Comparison of ENCODE assay signal across 11 cellular contexts in the genomic region with DNA sequence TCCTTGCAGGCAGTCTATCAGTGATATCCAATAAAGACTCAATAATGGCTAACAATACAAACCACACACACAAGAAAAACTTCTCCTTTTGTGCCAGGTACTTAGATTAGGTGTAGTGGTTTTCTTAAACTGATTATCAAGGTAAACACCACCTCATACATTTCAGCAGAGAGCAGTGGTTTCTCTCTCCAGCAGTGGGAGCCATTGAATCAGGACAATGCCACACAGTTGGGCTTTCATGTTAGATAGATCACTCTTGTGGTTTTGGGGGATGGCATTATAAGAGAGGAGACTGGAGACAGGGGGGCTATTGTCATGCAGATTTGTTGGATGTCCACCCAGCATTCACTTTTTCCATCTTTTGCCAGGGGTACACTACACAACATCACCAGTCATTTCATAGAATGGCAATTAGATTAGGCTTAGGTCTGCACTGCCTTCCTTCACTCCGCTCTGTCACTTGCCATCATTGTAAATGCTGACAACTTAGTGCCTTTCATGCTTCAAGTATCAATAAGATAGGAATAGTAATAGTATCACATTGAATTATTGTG. TPM values are rescaled to one million over a fixed set of nuclear protein-coding genes. Genes with fewer than 3 reads are reported as not detected.
DNase-seq lines count a peak whose midpoint lies in the region; ATAC-seq, FAIRE-seq and TF ChIP-seq lines count a peak whose summit lies in the region.
"Had no signal": no experiment of that assay in that cellular context is flagged by ENCODE, and none has a peak within 500 bp of the region (broad histone marks: within the 10 kb centered on the region; RNA-seq: fewer than 3 reads in every experiment).

No MANE protein-coding gene starts in this region.

- 0 out of 2 replicates have a peak, but pooled peaks have one; percentile 34 for TF ChIP-seq RAD21 in HepG2 (CRISPR knock-in tag; IDR thresholded peaks at IDR 0.05)

- H2AFZ ChIP-seq in HepG2 (ENCODE audit: low read length), result no peak overlapping the region

- WGBS in HepG2 (ENCODE audit: low lambda C conversion rate), result 54% methylated on average over 1 of the region's 1 CpG

- CTCF ChIA-PET in HepG2 (lab: Yijun Ruan, JAX; ENCODE audit: low intra/inter-chr PET ratio, low total read pairs), result interaction anchor here (1.4 kb wide), 1 partner anchor 172 kb away, joined by 6 read pairs; no protein-coding TSS in a partner anchor

- no peaks in the 10 kb centered on the region for H4K20me1 ChIP-seq in HepG2 (ENCODE audit: insufficient read depth, low read length)

- H3K4me3 ChIP-seq in HepG2 (replicated peaks in 1 of 3; ENCODE audit: insufficient read depth in 1 of 3, low read depth in 2 of 3, low read length in 3 of 3), result no peak overlapping the region
- H3K4me3 ChIP-seq in uterus, result no peak overlapping the region

- no peaks in the 10 kb centered on the region for H3K36me3 ChIP-seq in HepG2 (replicated peaks in 1 of 2; ENCODE audit: control insufficient read depth in 1 of 2, insufficient read depth in 2 of 2, low read length in 2 of 2)
- no peaks in the 10 kb centered on the region for H3K36me3 ChIP-seq in uterus

- intact Hi-C loops in HepG2 (cut with micrococcal nuclease; ENCODE audit: unreplicated experiment) (loop anchor here (1.0 kb wide), 2 partner anchors 172 to 294 kb away; no protein-coding TSS in a partner anchor), uterus (cut with DNase I; ENCODE audit: low total_unique reads) (loop anchor here (10.0 kb wide), 1 partner anchor 172 kb away; no protein-coding TSS in a partner anchor)

- FAIRE-seq in HepG2 (lab: Jason Lieb, UNC), result no peak
- FAIRE-seq: A204.1 had no signal

- TF ChIP-seq POLR2A in HepG2 (IDR thresholded peaks at IDR 0.05; ENCODE audit: insufficient read depth in 1 of 2, low read depth in 2 of 2, low read length in 2 of 2), result no peak
- no peak for TF ChIP-seq POLR2A in uterus (IDR thresholded peaks at IDR 0.05)

- H3K9ac ChIP-seq in HepG2 (ENCODE audit: insufficient read depth, low read depth, low read length), result no peak overlapping the region

- H3K27me3 ChIP-seq in HepG2 (ENCODE audit: control insufficient read depth in 1 of 2, insufficient read depth in 2 of 2, low read length in 2 of 2) (no peaks in the 10 kb centered on the region; a peak in 1 of 5 replicates), uterus (no peaks in the 10 kb centered on the region)

- no peak overlapping the region for H3K4me2 ChIP-seq in HepG2 (ENCODE audit: low read depth, low read length)

- TF ChIP-seq EP300 in HepG2 (IDR thresholded peaks at IDR 0.05; ENCODE audit: low read depth in 2 of 2, low read length in 2 of 2) (no peak), HepG2 (CRISPR knock-in tag; IDR thresholded peaks at IDR 0.05; ENCODE audit: borderline replicate concordance) (no peak)

- no peaks in the 10 kb centered on the region for H3K79me2 ChIP-seq in HepG2 (ENCODE audit: insufficient read depth, low read length)

- H3K4me1 ChIP-seq in HepG2 (ENCODE audit: insufficient read depth, low read length) (no peaks in the 10 kb centered on the region), uterus (no peaks in the 10 kb centered on the region)

- no TSS peak for BruUV-seq in HepG2 (replicated peaks; lab: Mats Ljungman, UMichigan)

- TF ChIP-seq CTCF in HepG2 (CRISPR knock-in tag; IDR thresholded peaks at IDR 0.05) (peak; percentile 57), uterus (IDR thresholded peaks at IDR 0.05) (no peak)

- no peak overlapping the region for H3K27ac ChIP-seq in HepG2 (ENCODE audit: extremely low read length, insufficient read depth, low read length)
- H3K27ac ChIP-seq in uterus, result no peak overlapping the region

- DNase-seq in DMS 273 (lab: John Stamatoyannopoulos, UW; ENCODE audit: unreplicated experiment) (peak; percentile 56), DMS 273 treated with DMSO at 0.1 percent for 48 hours (lab: John Stamatoyannopoulos, UW) (no peak), HepG2 (ENCODE audit: low spot score) (no peak), uterus (no peak)
- DNase-seq: GOT3, NCI-H2029 had no signal

- H3K9me3 ChIP-seq in HepG2 (ENCODE audit: low read length) (no peaks in the 10 kb centered on the region), uterus (no peaks in the 10 kb centered on the region)

- in situ Hi-C loops in HepG2 (cut with HindIII; ENCODE audit: extremely low pct_ligation_motif_present, low pct_unique_long_range_greater_than_20kb), result loop anchor here (5.0 kb wide), 1 partner anchor 174 kb away; no protein-coding TSS in a partner anchor

- ATAC-seq in GM21390 (IDR thresholded peaks at IDR 0.05; ENCODE audit: unreplicated experiment) (peak; percentile 64), SK-N-SH treated with all-trans-retinoic acid at 6 μM for 48 hours (peak; percentile 69), HepG2 (peak; percentile 71), GM19023 (IDR thresholded peaks at IDR 0.05; ENCODE audit: unreplicated experiment) (no peak), GM21447 (IDR thresholded peaks at IDR 0.05; ENCODE audit: unreplicated experiment) (no peak)

- POLR2A ChIA-PET in HepG2 (lab: Yijun Ruan, JAX), result interaction anchor here (0.6 kb wide), 1 partner anchor 171 kb away, joined by 5 read pairs; no protein-coding TSS in a partner anchor

TF ChIP-seq in SK-N-SH treated with all-trans-retinoic acid at 6 μM for 48 hours, 23 proteins besides CTCF, POLR2A, EP300 and RAD21:
- no peak for TF ChIP-seq ARNTL (CRISPR knock-in tag; IDR thresholded peaks at IDR 0.05; ENCODE audit: borderline replicate concordance, low read depth)
- TF ChIP-seq ZNF8 (CRISPR knock-in tag; IDR thresholded peaks at IDR 0.05), result no peak
- TF ChIP-seq ZFP3 (CRISPR knock-in tag; IDR thresholded peaks at IDR 0.05), result no peak
- TF ChIP-seq OSR1 (CRISPR knock-in tag; IDR thresholded peaks at IDR 0.05), result no peak
- TF ChIP-seq CSDC2 (CRISPR knock-in tag; IDR thresholded peaks at IDR 0.05), result no peak
TF ChIP-seq in SK-N-SH treated with all-trans-retinoic acid at 6 μM for 48 hours: peak in this region for 0.

TF ChIP-seq in HepG2, 621 proteins besides CTCF, POLR2A, EP300 and RAD21 (continues in another document):
- peak; percentile 69; the same call in 1 of the 2 replicates for TF ChIP-seq MIER2 (CRISPR knock-in tag; IDR thresholded peaks at IDR 0.05)
- TF ChIP-seq SPEN (CRISPR knock-in tag; IDR thresholded peaks at IDR 0.05; ENCODE audit: low read depth), result no peak

RNA-seq across cellular contexts. Expression of a gene that starts 13.6 kb away (rescaled TPM):
- 7.9 and 8.7 TPM in 2 replicates for total RNA-seq in HepG2 (2016; rRNA removed; fragmentation: Illumina TruSeq; extraction: Trizol)
- total RNA-seq in HepG2 (2016; cell fraction: cytosol; rRNA removed; fragmentation: Illumina TruSeq; extraction: Trizol; ENCODE audit: low read depth), result 0.51 and 0.53 TPM in 2 replicates
- total RNA-seq in HepG2 (2016; cell fraction: insoluble cytoplasmic fraction; rRNA removed; fragmentation: Illumina TruSeq; extraction: Trizol), result 7.1 and 8.1 TPM in 2 replicates
- total RNA-seq in HepG2 (2016; cell fraction: membrane; rRNA removed; fragmentation: Illumina TruSeq; extraction: Trizol), result 2.7 and 3.0 TPM in 2 replicates
- 10.7 and 14.1 TPM in 2 replicates for total RNA-seq in HepG2 (2016; cell fraction: nucleus; rRNA removed; fragmentation: Illumina TruSeq; extraction: Trizol)
- 9.0 and 12.8 TPM in 2 replicates for polyA plus RNA-seq in HepG2 (2011; rRNA removed)
- 7.1 and 7.9 TPM in 2 replicates for polyA plus RNA-seq in HepG2 (2011; cell fraction: cytosol; rRNA removed)
- 15.3 and 15.6 TPM in 2 replicates for polyA plus RNA-seq in HepG2 (2011; cell fraction: nucleus; rRNA removed)
- polyA plus RNA-seq in HepG2 (2012), result 14.3 and 15.3 TPM in 2 replicates
- 0.25 and 0.50 TPM in 2 replicates for polyA plus RNA-seq in HepG2 (2016; cell fraction: cytosol; fragmentation: Illumina TruSeq; extraction: Trizol; ENCODE audit: low read depth)
- 6.8 and 8.7 TPM in 2 replicates for polyA plus RNA-seq in HepG2 (2016; cell fraction: insoluble cytoplasmic fraction; fragmentation: Illumina TruSeq; extraction: Trizol; ENCODE audit: low read depth)
- polyA plus RNA-seq in HepG2 (2016; cell fraction: membrane; fragmentation: Illumina TruSeq; extraction: Trizol; ENCODE audit: low read depth), result 1.1 and 1.4 TPM in 2 replicates
- polyA plus RNA-seq in HepG2 (2016; cell fraction: nucleus; fragmentation: Illumina TruSeq; extraction: Trizol; ENCODE audit: insufficient read depth, low read depth), result 11.6 and 13.6 TPM in 2 replicates
- 0.68 and 28.1 TPM in 2 replicates for polyA minus RNA-seq in HepG2 (2011; rRNA and poly(A)+ RNA removed; ENCODE audit: low replicate concordance)
- polyA minus RNA-seq in HepG2 (2011; cell fraction: cytosol; rRNA and poly(A)+ RNA removed), result 11.2 and 13.5 TPM in 2 replicates
- 26.8 and 36.8 TPM in 2 replicates for polyA minus RNA-seq in HepG2 (2011; cell fraction: nucleus; rRNA and poly(A)+ RNA removed)
- 10 to 100 TPM; 11.5 to 54.2 (median 29.5) TPM for total RNA-seq in uterus

RNA-seq across cellular contexts. Expression of a gene that starts 22.6 kb away (rescaled TPM):
- total RNA-seq in HepG2 (2016; rRNA removed; fragmentation: Illumina TruSeq; extraction: Trizol) (8.2 and 8.8 TPM in 2 replicates), uterus (10 to 100 TPM; 19.5 to 91.5 (median 47.3) TPM)
- total RNA-seq in HepG2 (2016; cell fraction: cytosol; rRNA removed; fragmentation: Illumina TruSeq; extraction: Trizol; ENCODE audit: low read depth), result 25.4 and 28.6 TPM in 2 replicates
- 8.3 and 8.9 TPM in 2 replicates for total RNA-seq in HepG2 (2016; cell fraction: insoluble cytoplasmic fraction; rRNA removed; fragmentation: Illumina TruSeq; extraction: Trizol)
- total RNA-seq in HepG2 (2016; cell fraction: membrane; rRNA removed; fragmentation: Illumina TruSeq; extraction: Trizol), result 14.2 and 17.1 TPM in 2 replicates
- 18.0 and 18.2 TPM in 2 replicates for total RNA-seq in HepG2 (2016; cell fraction: nucleus; rRNA removed; fragmentation: Illumina TruSeq; extraction: Trizol)
- polyA plus RNA-seq in HepG2 (2011; rRNA removed), result 8.7 and 9.5 TPM in 2 replicates
- 4.1 and 6.4 TPM in 2 replicates for polyA plus RNA-seq in HepG2 (2011; cell fraction: cytosol; rRNA removed)
- 5.5 and 7.6 TPM in 2 replicates for polyA plus RNA-seq in HepG2 (2011; cell fraction: nucleus; rRNA removed)
- 6.4 and 10.1 TPM in 2 replicates for polyA plus RNA-seq in HepG2 (2012)
- 0.42 and 1.1 TPM in 2 replicates for polyA plus RNA-seq in HepG2 (2016; cell fraction: cytosol; fragmentation: Illumina TruSeq; extraction: Trizol; ENCODE audit: low read depth)
- polyA plus RNA-seq in HepG2 (2016; cell fraction: insoluble cytoplasmic fraction; fragmentation: Illumina TruSeq; extraction: Trizol; ENCODE audit: low read depth), result 4.6 and 4.8 TPM in 2 replicates
- polyA plus RNA-seq in HepG2 (2016; cell fraction: membrane; fragmentation: Illumina TruSeq; extraction: Trizol; ENCODE audit: low read depth), result 2.7 and 3.3 TPM in 2 replicates
- 3.7 and 5.6 TPM in 2 replicates for polyA plus RNA-seq in HepG2 (2016; cell fraction: nucleus; fragmentation: Illumina TruSeq; extraction: Trizol; ENCODE audit: insufficient read depth, low read depth)
- 8.3 and 22.5 TPM in 2 replicates for polyA minus RNA-seq in HepG2 (2011; rRNA and poly(A)+ RNA removed; ENCODE audit: low replicate concordance)
- 19.6 and 21.3 TPM in 2 replicates for polyA minus RNA-seq in HepG2 (2011; cell fraction: cytosol; rRNA and poly(A)+ RNA removed)
- polyA minus RNA-seq in HepG2 (2011; cell fraction: nucleus; rRNA and poly(A)+ RNA removed), result 44.3 and 54.3 TPM in 2 replicates

Comparison
In these comparisons a context has a peak if more than half of its experiments do, and no peak if none do; other contexts are left out.
1. ATAC-seq: peak in GM21390 (single experiment), SK-N-SH treated with all-trans-retinoic acid at 6 μM for 48 hours (single experiment) and HepG2 (single experiment); none in GM19023 (single experiment) and GM21447 (single experiment).